37 cellular contexts compared by ENCODE assay signal in the genomic region with DNA sequence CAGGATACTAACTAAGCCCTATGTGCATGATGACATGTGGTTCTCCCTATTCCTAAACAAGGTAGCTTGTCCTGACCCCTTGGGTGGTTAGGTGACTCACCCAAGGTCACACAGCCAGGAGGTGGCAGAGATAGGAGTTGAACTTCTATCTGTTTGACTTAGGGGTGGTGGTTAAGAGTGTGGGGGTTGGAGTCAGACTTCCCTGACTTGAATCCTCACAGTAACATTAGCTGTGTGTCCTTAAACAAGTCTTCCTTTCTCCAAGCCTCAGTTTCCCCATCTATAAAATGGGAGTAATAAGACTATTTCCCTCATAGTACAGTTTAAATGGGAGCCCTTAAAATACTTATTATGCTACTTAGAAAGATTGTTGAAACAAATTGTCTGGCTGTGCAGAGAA. TPM values are rescaled to one million over a fixed set of nuclear protein-coding genes. Genes with fewer than 3 reads are reported as not detected.
"Had no signal": no experiment of that assay in that cellular context is flagged by ENCODE, and none has a peak within 500 bp of the region (broad histone marks: within the 10 kb centered on the region; RNA-seq: fewer than 3 reads in every experiment).

No MANE protein-coding gene starts in this region.

- DNase-seq: activated CD4-positive, alpha-beta memory T cell treated with anti-CD3 and anti-CD28 coated beads, Interleukin-2, amount 10 ng/mL, durations not matched to agents 7 days and 5 days; activated CD4-positive, alpha-beta T cell treated with anti-CD3 and anti-CD28 coated beads for 1 hour; activated CD4-positive, alpha-beta T cell treated with anti-CD3 and anti-CD28 coated beads for 36 hours; activated CD4-positive, alpha-beta T cell treated with anti-CD3 and anti-CD28 coated beads for 48 hours; activated CD4-positive, alpha-beta T cell treated with anti-CD3 and anti-CD28 coated beads, Interleukin-2, amount 10 ng/mL, durations not matched to agents 7 days and 5 days; activated CD4-positive, alpha-beta T cell treated with anti-CD3 and anti-CD28 coated beads, Interleukin-2, amount 50 U/mL, for 48 hours; activated CD4-positive, CD25-positive, alpha-beta regulatory T cell; activated CD8-positive, alpha-beta memory T cell treated with anti-CD3 and anti-CD28 coated beads for 24 hours; activated CD8-positive, alpha-beta memory T cell treated with anti-CD3 and anti-CD28 coated beads, Interleukin-2, amount 10 ng/mL, durations not matched to agents 7 days and 5 days; activated CD8-positive, alpha-beta memory T cell treated with anti-CD3 and anti-CD28 coated beads, Interleukin-2, amount 50 U/mL, for 48 hours; activated CD8-positive, alpha-beta T cell treated with anti-CD3 and anti-CD28 coated beads, Interleukin-2, amount 10 ng/mL, durations not matched to agents 7 days and 5 days; activated effector memory CD4-positive, alpha-beta T cell treated with Interleukin-2 at 50 U/mL for 16 hours; activated gamma-delta T cell; activated naive CD4-positive, alpha-beta T cell treated with anti-CD3 and anti-CD28 coated beads, Interleukin-2, amount 10 ng/mL, durations not matched to agents 7 days and 5 days; activated naive CD4-positive, alpha-beta T cell treated with Interleukin-2 at 50 U/mL for 16 hours; activated T-cell treated with anti-CD3 and anti-CD28 coated beads, Interleukin-2, amount 50 U/mL, for 24 hours; activated T-cell treated with anti-CD3 and anti-CD28 coated beads, Interleukin-2, amount 50 U/mL, for 48 hours; amygdala; anterior cingulate cortex; body of pancreas; brain microvascular endothelial cell; caudate nucleus; cerebellar nuclear complex; T-cell; T-helper 17 cell; T-helper 9 cell; WERI-Rb-1 had no signal

- H3K4me1 Mint-ChIP-seq: activated CD4-positive, alpha-beta memory T cell treated with anti-CD3 and anti-CD28 coated beads, Interleukin-2, amount 10 ng/mL, durations not matched to agents 7 days and 5 days; activated CD4-positive, alpha-beta T cell treated with anti-CD3 and anti-CD28 coated beads for 36 hours; activated CD4-positive, alpha-beta T cell treated with anti-CD3 and anti-CD28 coated beads, Interleukin-2, amount 10 ng/mL, durations not matched to agents 7 days and 5 days; activated CD8-positive, alpha-beta memory T cell treated with anti-CD3 and anti-CD28 coated beads, Interleukin-2, amount 10 ng/mL, durations not matched to agents 7 days and 5 days; activated naive CD4-positive, alpha-beta T cell treated with anti-CD3 and anti-CD28 coated beads, Interleukin-2, amount 10 ng/mL, durations not matched to agents 7 days and 5 days; activated naive CD4-positive, alpha-beta T cell treated with anti-CD3 and anti-CD28 coated beads, Interleukin-2, amount 50 U/mL, for 24 hours; central memory CD8-positive, alpha-beta T cell; T-cell; WTC11 had no signal

- H3K36me3 ChIP-seq: ascending aorta, brain microvascular endothelial cell, breast epithelium, cardiac muscle cell, WERI-Rb-1 had no signal

- H3K4me3 Mint-ChIP-seq: activated CD4-positive, alpha-beta memory T cell treated with anti-CD3 and anti-CD28 coated beads, Interleukin-2, amount 10 ng/mL, durations not matched to agents 7 days and 5 days; activated CD4-positive, alpha-beta T cell treated with anti-CD3 and anti-CD28 coated beads for 36 hours; activated CD4-positive, alpha-beta T cell treated with anti-CD3 and anti-CD28 coated beads, Interleukin-2, amount 10 ng/mL, durations not matched to agents 7 days and 5 days; activated CD8-positive, alpha-beta memory T cell treated with anti-CD3 and anti-CD28 coated beads, Interleukin-2, amount 10 ng/mL, durations not matched to agents 7 days and 5 days; activated CD8-positive, alpha-beta T cell treated with anti-CD3 and anti-CD28 coated beads, Interleukin-2, amount 10 ng/mL, durations not matched to agents 7 days and 5 days; activated naive CD4-positive, alpha-beta T cell treated with anti-CD3 and anti-CD28 coated beads, Interleukin-2, amount 10 ng/mL, durations not matched to agents 7 days and 5 days; activated naive CD4-positive, alpha-beta T cell treated with anti-CD3 and anti-CD28 coated beads, Interleukin-2, amount 50 U/mL, for 24 hours; activated naive CD8-positive, alpha-beta T cell; activated T-cell treated with anti-CD3 and anti-CD28 coated beads, Interleukin-2, amount 50 U/mL, for 24 hours; central memory CD8-positive, alpha-beta T cell; T-cell; T-helper 17 cell; WTC11 had no signal

- H3K27ac ChIP-seq: ascending aorta, body of pancreas, brain microvascular endothelial cell, breast epithelium, cardiac muscle cell, WERI-Rb-1 had no signal

- ATAC-seq: activated CD4-positive, alpha-beta T cell treated with anti-CD3 and anti-CD28 coated beads for 36 hours; activated CD4-positive, CD25-positive, alpha-beta regulatory T cell treated with anti-CD3 and anti-CD28 coated beads, Interleukin-2, amount 50 U/mL, for 24 hours; activated CD8-positive, alpha-beta memory T cell treated with anti-CD3 and anti-CD28 coated beads, Interleukin-2, amount 10 ng/mL, durations not matched to agents 7 days and 5 days; activated CD8-positive, alpha-beta T cell treated with anti-CD3 and anti-CD28 coated beads, Interleukin-2, amount 10 ng/mL, durations not matched to agents 7 days and 5 days; body of pancreas; T-cell; T-helper 17 cell; WTC11 had no signal

- H3K36me3 Mint-ChIP-seq: activated CD8-positive, alpha-beta memory T cell treated with anti-CD3 and anti-CD28 coated beads, Interleukin-2, amount 10 ng/mL, durations not matched to agents 7 days and 5 days; activated naive CD4-positive, alpha-beta T cell treated with anti-CD3 and anti-CD28 coated beads, Interleukin-2, amount 10 ng/mL, durations not matched to agents 7 days and 5 days; activated naive CD4-positive, alpha-beta T cell treated with anti-CD3 and anti-CD28 coated beads, Interleukin-2, amount 50 U/mL, for 24 hours; activated naive CD8-positive, alpha-beta T cell; T-cell; WTC11 had no signal

- H3K4me1 ChIP-seq: ascending aorta, body of pancreas, breast epithelium had no signal

- H3K27me3 ChIP-seq: ascending aorta, body of pancreas, brain microvascular endothelial cell had no signal

- H3K9me3 ChIP-seq: ascending aorta, body of pancreas, breast epithelium had no signal

- H3K4me3 ChIP-seq: ascending aorta, body of pancreas, breast epithelium, cardiac muscle cell had no signal

- H3K9me3 Mint-ChIP-seq: activated CD4-positive, alpha-beta memory T cell treated with anti-CD3 and anti-CD28 coated beads, Interleukin-2, amount 10 ng/mL, durations not matched to agents 7 days and 5 days; activated CD4-positive, alpha-beta T cell treated with anti-CD3 and anti-CD28 coated beads, Interleukin-2, amount 10 ng/mL, durations not matched to agents 7 days and 5 days; activated naive CD4-positive, alpha-beta T cell treated with anti-CD3 and anti-CD28 coated beads, Interleukin-2, amount 10 ng/mL, durations not matched to agents 7 days and 5 days; activated naive CD4-positive, alpha-beta T cell treated with anti-CD3 and anti-CD28 coated beads, Interleukin-2, amount 50 U/mL, for 24 hours; activated T-cell treated with anti-CD3 and anti-CD28 coated beads, Interleukin-2, amount 50 U/mL, for 24 hours; activated T-helper 2 cell treated with anti-CD3 and anti-CD28 coated beads, Interferon-gamma antibody, Interleukin-2, Interleukin-4, amounts not matched to agents 10 μg/mL and 5 μg/mL and 100 μg/mL, durations not matched to agents 14 hours and 24 hours and 36 hours; central memory CD8-positive, alpha-beta T cell; T-cell; WTC11 had no signal

- H3K27ac Mint-ChIP-seq: activated CD4-positive, alpha-beta memory T cell treated with anti-CD3 and anti-CD28 coated beads, Interleukin-2, amount 10 ng/mL, durations not matched to agents 7 days and 5 days; activated CD4-positive, alpha-beta T cell treated with anti-CD3 and anti-CD28 coated beads for 36 hours; activated CD4-positive, alpha-beta T cell treated with anti-CD3 and anti-CD28 coated beads, Interleukin-2, amount 10 ng/mL, durations not matched to agents 7 days and 5 days; activated CD8-positive, alpha-beta memory T cell treated with anti-CD3 and anti-CD28 coated beads, Interleukin-2, amount 10 ng/mL, durations not matched to agents 7 days and 5 days; activated CD8-positive, alpha-beta T cell treated with anti-CD3 and anti-CD28 coated beads, Interleukin-2, amount 10 ng/mL, durations not matched to agents 7 days and 5 days; activated naive CD4-positive, alpha-beta T cell treated with anti-CD3 and anti-CD28 coated beads, Interleukin-2, amount 10 ng/mL, durations not matched to agents 7 days and 5 days; activated naive CD4-positive, alpha-beta T cell treated with anti-CD3 and anti-CD28 coated beads, Interleukin-2, amount 50 U/mL, for 24 hours; activated naive CD8-positive, alpha-beta T cell; activated T-cell treated with anti-CD3 and anti-CD28 coated beads, Interleukin-2, amount 50 U/mL, for 24 hours; activated T-helper 2 cell treated with anti-CD3 and anti-CD28 coated beads, Interferon-gamma antibody, Interleukin-2, Interleukin-4, amounts not matched to agents 10 μg/mL and 5 μg/mL and 100 μg/mL, durations not matched to agents 14 hours and 24 hours and 36 hours; T-cell; T-helper 17 cell; WTC11 had no signal

RNA-seq across cellular contexts. Expression of a gene that starts 21.9 kb away (rescaled TPM):
- total RNA-seq: ascending aorta, body of pancreas, T-helper 17 cell had no signal

RNA-seq across cellular contexts. Expression of a gene that starts 42.2 kb away (rescaled TPM):
- total RNA-seq: activated CD4-positive, alpha-beta T cell treated with anti-CD3 and anti-CD28 coated beads for 36 hours; activated CD4-positive, alpha-beta T cell treated with anti-CD3 and anti-CD28 coated beads, Interleukin-2, amount 10 ng/mL, durations not matched to agents 7 days and 5 days; activated CD8-positive, alpha-beta T cell treated with anti-CD3 and anti-CD28 coated beads, Interleukin-2, amount 10 ng/mL, durations not matched to agents 7 days and 5 days; activated T-helper 2 cell treated with anti-CD3 and anti-CD28 coated beads, Interferon-gamma antibody, Interleukin-2, Interleukin-4, amounts not matched to agents 10 μg/mL and 5 μg/mL and 100 μg/mL, durations not matched to agents 14 hours and 24 hours and 36 hours; ascending aorta; cardiac muscle cell; T-helper 2 cell treated with Interferon-gamma antibody and Interleukin-4, amounts not matched to agents 100 ng/mL and 5 ng/mL, for 36 hours had no signal
